27 cellular contexts compared by ENCODE assay signal in the genomic region with DNA sequence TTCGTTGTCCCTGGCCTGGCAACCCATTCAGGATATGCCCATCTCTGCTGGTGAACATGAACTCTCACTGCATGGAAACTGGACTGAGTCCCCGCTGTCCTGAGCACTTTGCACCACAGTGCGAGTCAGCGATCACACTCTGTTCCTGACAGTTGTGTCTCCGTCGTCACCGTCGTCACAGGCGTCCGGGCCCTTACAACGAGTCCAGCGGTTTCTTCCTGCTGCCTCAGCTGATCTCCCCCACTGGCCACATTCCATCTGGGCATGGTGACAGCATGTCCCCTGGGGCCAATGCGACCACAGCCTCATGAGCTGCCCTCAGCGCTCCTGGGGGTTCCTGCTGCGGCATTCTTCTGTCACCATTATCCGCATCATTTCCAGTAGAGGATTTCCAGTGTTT.
DNase-seq lines count a peak whose midpoint lies in the region; FAIRE-seq and TF ChIP-seq lines count a peak whose summit lies in the region.
"Had no signal": no experiment of that assay in that cellular context is flagged by ENCODE, and none has a peak within 500 bp of the region (broad histone marks: within the 10 kb centered on the region; RNA-seq: fewer than 3 reads in every experiment).

No MANE protein-coding gene starts in this region.

- H3K4me1 ChIP-seq in astrocyte (ENCODE audit: insufficient read depth, low read length) (peaks cover 4% of the 10 kb centered on the region), suprapubic skin (no peaks in the 10 kb centered on the region)
- H3K4me1 ChIP-seq: adrenal gland, upper lobe of left lung had no signal

- H4K20me1 ChIP-seq in astrocyte (ENCODE audit: insufficient read depth, low read length) = no peaks in the 10 kb centered on the region

- H2AFZ ChIP-seq in astrocyte (ENCODE audit: low read depth, low read length) = no peak overlapping the region

- H3K4me3 ChIP-seq in astrocyte (ENCODE audit: insufficient read depth, low read depth, low read length) (no peak overlapping the region), suprapubic skin (no peak overlapping the region)
- H3K4me3 ChIP-seq: adrenal gland, esophagus squamous epithelium, upper lobe of left lung had no signal

- no peak for TF ChIP-seq EP300 in suprapubic skin (IDR thresholded peaks at IDR 0.05)

- peaks cover 13% of the 10 kb centered on the region for H3K4me1 Mint-ChIP-seq in Calu3 (ENCODE audit: low read depth, unreplicated experiment)
- peaks cover 5% of the 10 kb centered on the region for H3K4me1 Mint-ChIP-seq in astrocyte (ENCODE audit: low read depth, unreplicated experiment)
- H3K4me1 Mint-ChIP-seq: nephron had no signal

- DNase-seq in Calu3 = no peak
- no peak for DNase-seq in astrocyte (ENCODE audit: low read depth)
- DNase-seq in islet precursor cell = peak; percentile 65
- no peak for DNase-seq in suprapubic skin (ENCODE audit: low spot score in 2 of 2)
- DNase-seq in NCI-H2227 (lab: John Stamatoyannopoulos, UW; ENCODE audit: unreplicated experiment) = no peak
- DNase-seq in NCI-H2171 (lab: John Stamatoyannopoulos, UW) = no peak
- no peak for DNase-seq in Kasumi-1 (lab: John Stamatoyannopoulos, UW)
- DNase-seq in NCI-H1092 (lab: John Stamatoyannopoulos, UW) = no peak
- DNase-seq: activated CD4-positive, alpha-beta T cell treated with anti-CD3 and anti-CD28 coated beads, Interleukin-2, amount 50 U/mL, for 1 hour; activated gamma-delta T cell; adrenal gland; C1 segment of cervical spinal cord; central memory CD4-positive, alpha-beta T cell; effector memory CD4-positive, alpha-beta T cell; esophagus squamous epithelium; GDM1; midbrain; NCI-H187; PC-3; small intestine; stimulated activated CD4-positive, alpha-beta T cell treated with anti-CD3 and anti-CD28 coated beads, Interleukin-2, amount 100 ng/mL, for 48 hours; stimulated activated naive CD4-positive, alpha-beta T cell treated with Interleukin-2 at 50 U/mL for 16 hours; T-helper 2 cell had no signal

- WGBS in suprapubic skin = 93% methylated on average over 16 of the region's 16 CpGs

- H3K27ac Mint-ChIP-seq in Calu3 (ENCODE audit: unreplicated experiment) (peak overlapping the region; percentile 90), astrocyte (ENCODE audit: unreplicated experiment) (peak overlapping the region; percentile 47)
- H3K27ac Mint-ChIP-seq: IgD-negative memory B cell had no signal

- TF ChIP-seq POLR2A in suprapubic skin (IDR thresholded peaks at IDR 0.05) = no peak

- H3K27me3 Mint-ChIP-seq in Calu3 (ENCODE audit: unreplicated experiment) = no peaks in the 10 kb centered on the region
- H3K27me3 Mint-ChIP-seq in astrocyte (ENCODE audit: low read depth, unreplicated experiment) = no peaks in the 10 kb centered on the region
- H3K27me3 Mint-ChIP-seq: IgD-negative memory B cell had no signal

- no peak overlapping the region for H3K9ac ChIP-seq in astrocyte (ENCODE audit: low read length)

- H3K9me3 ChIP-seq in astrocyte (ENCODE audit: insufficient read depth, low read depth, low read length) (no peaks in the 10 kb centered on the region), suprapubic skin (no peaks in the 10 kb centered on the region)
- H3K9me3 ChIP-seq: adrenal gland, esophagus squamous epithelium, upper lobe of left lung had no signal

- H3K27me3 ChIP-seq in astrocyte (ENCODE audit: insufficient read depth, low read length) (no peaks in the 10 kb centered on the region), suprapubic skin (no peaks in the 10 kb centered on the region)
- H3K27me3 ChIP-seq: adrenal gland, esophagus squamous epithelium, upper lobe of left lung had no signal

- CTCF ChIA-PET in Calu3 (lab: Charles Lee) = interaction anchor here (1.7 kb wide), 1 partner anchor 25 kb away, joined by 7 read pairs; no protein-coding TSS in a partner anchor

- H3K27ac ChIP-seq in astrocyte (ENCODE audit: low read depth, low read length) (no peak overlapping the region), suprapubic skin (peak overlapping the region; percentile 60)
- H3K27ac ChIP-seq: adrenal gland, VCaP had no signal

- TF ChIP-seq CTCF in Calu3 (IDR thresholded peaks at IDR 0.05; ENCODE audit: unreplicated experiment) = no peak
- no peak for TF ChIP-seq CTCF in astrocyte (IDR thresholded peaks at IDR 0.05; ENCODE audit: insufficient read depth, low read depth, low read length)
- no peak for TF ChIP-seq CTCF in suprapubic skin (IDR thresholded peaks at IDR 0.05)

- H3K4me3 Mint-ChIP-seq in Calu3 (ENCODE audit: low read depth, unreplicated experiment) = no peak overlapping the region
- no peak overlapping the region for H3K4me3 Mint-ChIP-seq in astrocyte (ENCODE audit: unreplicated experiment)
- H3K4me3 Mint-ChIP-seq: IgD-negative memory B cell, nephron had no signal

- no peaks in the 10 kb centered on the region for H3K9me3 Mint-ChIP-seq in Calu3 (ENCODE audit: low read depth, unreplicated experiment)
- H3K9me3 Mint-ChIP-seq in astrocyte (ENCODE audit: unreplicated experiment) = no peaks in the 10 kb centered on the region
- H3K9me3 Mint-ChIP-seq: IgD-negative memory B cell, nephron had no signal

- intact Hi-C loops in Calu3 (cut with micrococcal nuclease; ENCODE audit: unreplicated experiment) = no loop called here

- H3K79me2 ChIP-seq in astrocyte (ENCODE audit: insufficient read depth, low read length) = no peaks in the 10 kb centered on the region

- H3K36me3 ChIP-seq in astrocyte (ENCODE audit: insufficient read depth, low read length) = no peaks in the 10 kb centered on the region
- no peaks in the 10 kb centered on the region for H3K36me3 ChIP-seq in suprapubic skin
- H3K36me3 ChIP-seq: adrenal gland, esophagus squamous epithelium, upper lobe of left lung had no signal

- no peak overlapping the region for H3K4me2 ChIP-seq in astrocyte (ENCODE audit: low read length)

- BruUV-seq in Calu3 (replicated peaks; lab: Mats Ljungman, UMichigan) = no TSS peak

- H3K36me3 Mint-ChIP-seq in Calu3 (ENCODE audit: insufficient read depth, unreplicated experiment) = peaks cover 6% of the 10 kb centered on the region
- no peaks in the 10 kb centered on the region for H3K36me3 Mint-ChIP-seq in astrocyte (ENCODE audit: low read depth, unreplicated experiment)
- H3K36me3 Mint-ChIP-seq: IgD-negative memory B cell had no signal

- no peak for FAIRE-seq in astrocyte (lab: Jason Lieb, UNC)
- FAIRE-seq: small intestine had no signal
